12 cellular contexts compared by ENCODE assay signal in genomic region chr5:57693488-57694305, GRCh38.
DNase-seq lines count a peak whose midpoint lies in the region; ATAC-seq, FAIRE-seq and TF ChIP-seq lines count a peak whose summit lies in the region.
"Had no signal": no experiment of that assay in that cellular context is flagged by ENCODE, and none has a peak within 500 bp of the region (broad histone marks: within the 10 kb centered on the region; RNA-seq: fewer than 3 reads in every experiment).

No MANE protein-coding gene starts in this region.

- H4K20me1 ChIP-seq in HCT116 (ENCODE audit: insufficient read depth) = no peaks in the 10 kb centered on the region

- POLR2A ChIA-PET in HCT116 (lab: Charles Lee) = interaction anchor here (2.1 kb wide), 1 partner anchor 12 kb away, joined by 5 read pairs; no protein-coding TSS in a partner anchor

- H3K9ac ChIP-seq in HCT116 (ENCODE audit: low read length) = peak overlapping the region; percentile 67

- WGBS in gastroesophageal sphincter (ENCODE audit: low coverage in 1 of 2), 2 donors = 77 to 86% methylated on average over 8 of the region's 8 CpGs
- 82 to 84% methylated on average over 8 of the region's 8 CpGs for WGBS in sigmoid colon, 2 donors

- intact Hi-C loops in HCT116 (cut with micrococcal nuclease) (no loop called here), sigmoid colon (cut with DNase I) (no loop called here)

- peak overlapping the region; percentile 22 to 49 for H3K4me3 ChIP-seq in HCT116 (replicated peaks in 1 of 2; ENCODE audit: low read depth in 1 of 2, low read length in 2 of 2)
- no peak overlapping the region for H3K4me3 ChIP-seq in gastroesophageal sphincter
- H3K4me3 ChIP-seq in sigmoid colon = no peak overlapping the region
- H3K4me3 ChIP-seq: Peyer's patch, thyroid gland had no signal

- no peaks in the 10 kb centered on the region for H3K79me2 ChIP-seq in HCT116 (ENCODE audit: insufficient read depth, low read length)

- CTCF ChIA-PET in HCT116 (lab: Charles Lee) = interaction anchor here (2.3 kb wide), 1 partner anchor 44 kb away, joined by 8 read pairs; no protein-coding TSS in a partner anchor

- TF ChIP-seq RAD21 in HCT116 (IDR thresholded peaks at IDR 0.05; ENCODE audit: low read depth) = no peak

- RAD21 ChIA-PET in HCT116 (lab: Charles Lee; ENCODE audit: low non-redundant PET in 1 of 2, low total read pairs in 2 of 2, uncharacterized antibody in 2 of 2, unreplicated experiment in 2 of 2) = no interaction called here

- ATAC-seq in HCT116 (peak; percentile 52), gastroesophageal sphincter (no peak)

- no peak for TF ChIP-seq POLR2A in HCT116 (IDR thresholded peaks at IDR 0.05; ENCODE audit: borderline replicate concordance, extremely low read depth, insufficient read depth, insufficient read length)
- no peak for TF ChIP-seq POLR2A in gastroesophageal sphincter (IDR thresholded peaks at IDR 0.05)
- no peak for TF ChIP-seq POLR2A in sigmoid colon (IDR thresholded peaks at IDR 0.05)
- no peak for TF ChIP-seq POLR2A in GM12892 (IDR thresholded peaks at IDR 0.05; ENCODE audit: low read depth, low read length)

- TF ChIP-seq EP300 in gastroesophageal sphincter (IDR thresholded peaks at IDR 0.05) = no peak
- TF ChIP-seq EP300 in sigmoid colon (IDR thresholded peaks at IDR 0.05) = no peak

- peak overlapping the region; percentile 3 for H2AFZ ChIP-seq in HCT116 (ENCODE audit: low read depth, low read length, poor library complexity, severe bottlenecking)

- TF ChIP-seq CTCF in HCT116 (IDR thresholded peaks at IDR 0.05 in 2 of 3, conservative IDR thresholded peaks at IDR 0.05 in 1 of 3; ENCODE audit: borderline replicate concordance in 1 of 3, insufficient read depth in 1 of 3, low read depth in 2 of 3, low read length in 2 of 3) = no peak
- TF ChIP-seq CTCF in gastroesophageal sphincter (IDR thresholded peaks at IDR 0.05) = no peak
- TF ChIP-seq CTCF in sigmoid colon (IDR thresholded peaks at IDR 0.05) = no peak

- H3K9me2 ChIP-seq in HCT116 (ENCODE audit: insufficient read depth) = no peaks in the 10 kb centered on the region

- no peaks in the 10 kb centered on the region for H3K36me3 ChIP-seq in HCT116 (ENCODE audit: control insufficient read depth in 1 of 2, insufficient read depth in 2 of 2, low read length in 2 of 2)
- H3K36me3 ChIP-seq in gastroesophageal sphincter = no peaks in the 10 kb centered on the region
- H3K36me3 ChIP-seq in sigmoid colon = no peaks in the 10 kb centered on the region
- H3K36me3 ChIP-seq: Peyer's patch, thyroid gland had no signal

- BruUV-seq in HCT116 (replicated peaks; lab: Mats Ljungman, UMichigan) = TSS peak; percentile 67

- no peak for FAIRE-seq in GM12892 (lab: Jason Lieb, UNC)

- no peaks in the 10 kb centered on the region for H3K27me3 ChIP-seq in HCT116 (ENCODE audit: insufficient read depth, low read length)
- no peaks in the 10 kb centered on the region for H3K27me3 ChIP-seq in gastroesophageal sphincter
- H3K27me3 ChIP-seq in sigmoid colon = no peaks in the 10 kb centered on the region
- H3K27me3 ChIP-seq: Peyer's patch, thyroid gland had no signal

- peaks cover 37 to 73% of the 10 kb centered on the region in 2 experiments for H3K4me1 ChIP-seq in HCT116 (ENCODE audit: control insufficient read depth in 1 of 2, insufficient read depth in 2 of 2, low read length in 2 of 2)
- H3K4me1 ChIP-seq in gastroesophageal sphincter = peaks cover 13 to 61% (median 14%) of the 10 kb centered on the region in 3 donors
- peaks cover 0 to 36% (median 17%) of the 10 kb centered on the region in 4 donors for H3K4me1 ChIP-seq in sigmoid colon
- H3K4me1 ChIP-seq: Peyer's patch had no signal

- no peaks in the 10 kb centered on the region for H3K9me3 ChIP-seq in HCT116 (ENCODE audit: control insufficient read depth in 1 of 2, insufficient read depth in 1 of 2, low read depth in 1 of 2, low read length in 2 of 2)
- no peaks in the 10 kb centered on the region for H3K9me3 ChIP-seq in gastroesophageal sphincter
- H3K9me3 ChIP-seq in sigmoid colon = no peaks in the 10 kb centered on the region
- H3K9me3 ChIP-seq: Peyer's patch, thyroid gland had no signal

- DNase-seq in HCT116 (ENCODE audit: low read depth, low spot score) = no peak
- DNase-seq in sigmoid colon = no peak
- DNase-seq in GM12892 (ENCODE audit: insufficient read length) = no peak
- no peak for DNase-seq in activated CD8-positive, alpha-beta memory T cell treated with anti-CD3 and anti-CD28 coated beads, Interleukin-2, amount 50 U/mL, for 4 hours
- DNase-seq in midbrain (lab: John Stamatoyannopoulos, UW) = no peak
- no peak for DNase-seq in NCI-H1092 (lab: John Stamatoyannopoulos, UW)
- DNase-seq: CD4-positive, alpha-beta memory T cell; NCI-H2171 treated with DMSO at 0.1 percent for 48 hours had no signal

- peak overlapping the region; percentile 73 for H3K27ac ChIP-seq in HCT116 (ENCODE audit: low read depth, low read length)
- peak overlapping the region; percentile 77 for H3K27ac ChIP-seq in angular gyrus (ENCODE audit: low read depth, low read length)
- H3K27ac ChIP-seq in gastroesophageal sphincter = peak overlapping the region in 3 of 4 donors; percentile 6 to 61 (median 8)
- H3K27ac ChIP-seq in sigmoid colon = peak overlapping the region in 3 of 4 donors; percentile 34 to 53 (median 52)
- H3K27ac ChIP-seq: Peyer's patch had no signal

- H3K4me2 ChIP-seq in HCT116 (ENCODE audit: low read length) = peak overlapping the region; percentile 75

TF ChIP-seq in HCT116, 20 proteins besides CTCF, POLR2A, EP300 and RAD21:
- TF ChIP-seq POLR2AphosphoS5 (IDR thresholded peaks at IDR 0.05; ENCODE audit: low read depth, low read length) (no peak), ZNF274 (IDR thresholded peaks at IDR 0.05; ENCODE audit: low read depth, low read length) (no peak), SIN3A (IDR thresholded peaks at IDR 0.05; ENCODE audit: low read depth) (peak; percentile 34; the same call in 1 of the 2 replicates), FOSL1 (IDR thresholded peaks at IDR 0.05; ENCODE audit: low read depth) (no peak), CEBPB (IDR thresholded peaks at IDR 0.05; ENCODE audit: low read depth) (peak; percentile 55), SP1 (IDR thresholded peaks at IDR 0.05; ENCODE audit: low read depth) (no peak), SRF (IDR thresholded peaks at IDR 0.05; ENCODE audit: low read depth) (no peak)
- TF ChIP-seq, protein P1, sequence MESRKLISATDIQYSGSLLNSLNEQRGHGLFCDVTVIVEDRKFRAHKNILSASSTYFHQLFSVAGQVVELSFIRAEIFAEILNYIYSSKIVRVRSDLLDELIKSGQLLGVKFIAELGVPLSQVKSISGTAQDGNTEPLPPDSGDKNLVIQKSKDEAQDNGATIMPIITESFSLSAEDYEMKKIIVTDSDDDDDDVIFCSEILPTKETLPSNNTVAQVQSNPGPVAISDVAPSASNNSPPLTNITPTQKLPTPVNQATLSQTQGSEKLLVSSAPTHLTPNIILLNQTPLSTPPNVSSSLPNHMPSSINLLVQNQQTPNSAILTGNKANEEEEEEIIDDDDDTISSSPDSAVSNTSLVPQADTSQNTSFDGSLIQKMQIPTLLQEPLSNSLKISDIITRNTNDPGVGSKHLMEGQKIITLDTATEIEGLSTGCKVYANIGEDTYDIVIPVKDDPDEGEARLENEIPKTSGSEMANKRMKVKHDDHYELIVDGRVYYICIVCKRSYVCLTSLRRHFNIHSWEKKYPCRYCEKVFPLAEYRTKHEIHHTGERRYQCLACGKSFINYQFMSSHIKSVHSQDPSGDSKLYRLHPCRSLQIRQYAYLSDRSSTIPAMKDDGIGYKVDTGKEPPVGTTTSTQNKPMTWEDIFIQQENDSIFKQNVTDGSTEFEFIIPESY (IDR thresholded peaks at IDR 0.05; ENCODE audit: extremely low read depth, insufficient replicate concordance, low read length) = no peak
TF ChIP-seq in HCT116: peak in this region for 2.

Comparison
In these comparisons a context has a peak if more than half of its experiments do, and no peak if none do; other contexts are left out.
1. H3K27ac ChIP-seq: peak in every context shown above with its lines; median percentile 77 in angular gyrus; 73 in HCT116; 52 in sigmoid colon; 8 in gastroesophageal sphincter.
2. H3K4me3 ChIP-seq: peak in HCT116 (2 of 2); none in gastroesophageal sphincter (0 of 2) and sigmoid colon (0 of 4).